9 cellular contexts compared by ENCODE assay signal in genomic region chr21:33801424-33802405, GRCh38.
DNase-seq lines count a peak whose midpoint lies in the region; ATAC-seq and TF ChIP-seq lines count a peak whose summit lies in the region.
"Had no signal": no experiment of that assay in that cellular context is flagged by ENCODE, and none has a peak within 500 bp of the region (broad histone marks: within the 10 kb centered on the region; RNA-seq: fewer than 3 reads in every experiment).

No MANE protein-coding gene starts in this region.

- H3K27me3 ChIP-seq in iPS-15b (ENCODE audit: control insufficient read depth, insufficient read depth, low read length) = no peaks in the 10 kb centered on the region

- no peak for ATAC-seq in HG03520 (IDR thresholded peaks at IDR 0.05; ENCODE audit: unreplicated experiment)
- no peak for ATAC-seq in HG03025 (IDR thresholded peaks at IDR 0.05; ENCODE audit: low FRiP score, unreplicated experiment)
- ATAC-seq in HG02678 (IDR thresholded peaks at IDR 0.05; ENCODE audit: unreplicated experiment) = no peak

- H3K36me3 ChIP-seq in iPS-15b (ENCODE audit: control insufficient read depth, insufficient read depth, low read length) = peaks cover 4% of the 10 kb centered on the region

- no peaks in the 10 kb centered on the region for H3K4me1 ChIP-seq in iPS-15b (ENCODE audit: control insufficient read depth, insufficient read depth, low read length)

- no peak for TF ChIP-seq EP300 in Ishikawa (IDR thresholded peaks at IDR 0.05; ENCODE audit: borderline replicate concordance)

- DNase-seq in A172 (ENCODE audit: low spot score) = peak; percentile 92
- peak; percentile 89 for DNase-seq in RPMI7951 (ENCODE audit: low read depth)
- DNase-seq in HuH-7.5 (ENCODE audit: low spot score) = no peak

- no peaks in the 10 kb centered on the region for H3K9me3 ChIP-seq in iPS-15b (ENCODE audit: control insufficient read depth, insufficient read depth, low read length)

- no peak; the same call in 1 of the 2 replicates for TF ChIP-seq RAD21 in Ishikawa (IDR thresholded peaks at IDR 0.05; ENCODE audit: low read depth)

- peak overlapping the region; percentile 5 for H3K9ac ChIP-seq in iPS-15b (ENCODE audit: low read depth, low read length)

- H3K4me3 ChIP-seq in iPS-15b (ENCODE audit: low read depth, low read length) = no peak overlapping the region
- H3K4me3 ChIP-seq: skin epidermis had no signal

TF ChIP-seq in Ishikawa, 13 proteins besides CTCF, POLR2A, EP300 and RAD21:
- no peak for TF ChIP-seq TCF12 (IDR thresholded peaks at IDR 0.05; ENCODE audit: low read depth)
- peak; percentile 61; the same call in 1 of the 2 replicates for TF ChIP-seq MAX (IDR thresholded peaks at IDR 0.05)
